In genomic region chr11:35983965-35984364, GRCh38 we compare ENCODE assay signal across 20 cellular contexts. TPM values are rescaled to one million over a fixed set of nuclear protein-coding genes. Genes with fewer than 3 reads are reported as not detected.
DNase-seq lines count a peak whose midpoint lies in the region; ATAC-seq and TF ChIP-seq lines count a peak whose summit lies in the region.
"Had no signal": no experiment of that assay in that cellular context is flagged by ENCODE, and none has a peak within 500 bp of the region (broad histone marks: within the 10 kb centered on the region; RNA-seq: fewer than 3 reads in every experiment).

No MANE protein-coding gene starts in this region.

- TF ChIP-seq POLR2A in gastrocnemius medialis (IDR thresholded peaks at IDR 0.05) = no peak

- H3K27ac ChIP-seq in WERI-Rb-1 = peak overlapping the region; percentile 69
- H3K27ac ChIP-seq in gastrocnemius medialis = peak overlapping the region in 3 of 4 donors; percentile 27 to 59 (median 48)
- H3K27ac ChIP-seq in hepatocyte = no peak overlapping the region

- WGBS in hepatocyte (ENCODE audit: low lambda C conversion rate, missing lambda C conversion rate) = 76% methylated on average over 1 of the region's 1 CpG

- H3K9me2 ChIP-seq in hepatocyte (replicated peaks; ENCODE audit: insufficient read depth) = no peaks in the 10 kb centered on the region

- in situ Hi-C loops in gastrocnemius medialis (cut with MboI; ENCODE audit: low sequenced_read_pairs in 4 of 4) = no loop called here

- peaks cover 14 to 17% of the 10 kb centered on the region in 2 donors for H3K4me1 ChIP-seq in gastrocnemius medialis
- H3K4me1 ChIP-seq in hepatocyte (ENCODE audit: insufficient read depth) = no peaks in the 10 kb centered on the region
- H3K4me1 ChIP-seq: BE2C, Caco-2 had no signal

- no peak overlapping the region for H2AFZ ChIP-seq in hepatocyte

- H3K9me3 ChIP-seq in WERI-Rb-1 (ENCODE audit: severe bottlenecking) = no peaks in the 10 kb centered on the region
- no peaks in the 10 kb centered on the region for H3K9me3 ChIP-seq in gastrocnemius medialis
- H3K9me3 ChIP-seq in hepatocyte (ENCODE audit: low read depth) = no peaks in the 10 kb centered on the region
- H3K9me3 ChIP-seq: BE2C, Caco-2 had no signal

- intact Hi-C loops in gastrocnemius medialis (cut with DNase I; ENCODE audit: low total_unique reads) = no loop called here

- TF ChIP-seq CTCF in WERI-Rb-1 (IDR thresholded peaks at IDR 0.05; ENCODE audit: low read depth, low read length) (no peak), fibroblast of villous mesenchyme (IDR thresholded peaks at IDR 0.05; ENCODE audit: insufficient read depth, low read depth, low read length) (no peak), gastrocnemius medialis (IDR thresholded peaks at IDR 0.05 in 4 of 5, conservative IDR thresholded peaks at IDR 0.05 in 1 of 5) (no peak), hepatocyte (IDR thresholded peaks at IDR 0.05; ENCODE audit: poor library complexity) (no peak)

- no peaks in the 10 kb centered on the region; the same call in 1 of the 2 replicates for H3K36me3 ChIP-seq in WERI-Rb-1
- H3K36me3 ChIP-seq in gastrocnemius medialis = no peaks in the 10 kb centered on the region
- H3K36me3 ChIP-seq in hepatocyte (replicated peaks; ENCODE audit: insufficient read depth, low read depth) = no peaks in the 10 kb centered on the region
- H3K36me3 ChIP-seq: BE2C had no signal

- DNase-seq in DMS79 (lab: John Stamatoyannopoulos, UW) (peak; percentile 31), WERI-Rb-1 (no peak), fibroblast of villous mesenchyme (ENCODE audit: low read depth) (peak; percentile 69), gastrocnemius medialis (no peak), hepatocyte (ENCODE audit: low spot score) (no peak)
- DNase-seq: ACHN; BE2C; C1 segment of cervical spinal cord; Caco-2; CD4-positive, alpha-beta T cell; GOT3; H7; HFFc6; IMR-90 had no signal

- H3K4me3 ChIP-seq in WERI-Rb-1 (ENCODE audit: low read depth, low read length) (no peak overlapping the region), fibroblast of villous mesenchyme (ENCODE audit: low read depth, low read length) (no peak overlapping the region), gastrocnemius medialis (no peak overlapping the region), hepatocyte (no peak overlapping the region)
- H3K4me3 ChIP-seq: GM12878, K562 had no signal

- peak; percentile 46 to 49 for ATAC-seq in gastrocnemius medialis
- no peak for ATAC-seq in HG02981 (IDR thresholded peaks at IDR 0.05; ENCODE audit: unreplicated experiment)
- ATAC-seq in HG02870 (IDR thresholded peaks at IDR 0.05; ENCODE audit: unreplicated experiment) = no peak
- no peak for ATAC-seq in HG02885 (IDR thresholded peaks at IDR 0.05; ENCODE audit: poor library complexity, unreplicated experiment)
- ATAC-seq: GM12878, HCT116, K562 had no signal

- no peak overlapping the region for H3K4me2 ChIP-seq in hepatocyte

- H4K20me1 ChIP-seq in hepatocyte (ENCODE audit: insufficient read depth, poor library complexity, severe bottlenecking) = no peaks in the 10 kb centered on the region

- H3K79me2 ChIP-seq in hepatocyte = peaks cover 22% of the 10 kb centered on the region

- no peaks in the 10 kb centered on the region for H3K27me3 ChIP-seq in WERI-Rb-1 (ENCODE audit: insufficient read depth, low read depth, severe bottlenecking)
- no peaks in the 10 kb centered on the region for H3K27me3 ChIP-seq in gastrocnemius medialis
- no peaks in the 10 kb centered on the region for H3K27me3 ChIP-seq in hepatocyte
- H3K27me3 ChIP-seq: BE2C had no signal

RNA-seq across cellular contexts. Expression of gene LDLRAD3, which starts 40.1 kb away (rescaled TPM):
- total RNA-seq in fibroblast of villous mesenchyme (2.6 and 3.9 TPM in 2 replicates), gastrocnemius medialis (10 to 100 TPM in 3 of 4 donors, 1 to 10 TPM in 1; 6.1 to 12.8 (median 11.8) TPM), hepatocyte (11.8 and 12.2 TPM in 2 replicates)
- polyA plus RNA-seq in hepatocyte = 7.4 and 12.2 TPM in 2 replicates

Comparison
In these comparisons a context has a peak if more than half of its experiments do, and no peak if none do; other contexts are left out.
1. DNase-seq: peak in DMS79 (single experiment) and fibroblast of villous mesenchyme (single experiment); none in WERI-Rb-1 (single experiment), gastrocnemius medialis (0 of 2) and hepatocyte (single experiment).
2. ATAC-seq: peak in gastrocnemius medialis (2 of 2); none in HG02981 (single experiment), HG02870 (single experiment) and HG02885 (single experiment).